1 cellular context compared by ENCODE assay signal in the genomic region with DNA sequence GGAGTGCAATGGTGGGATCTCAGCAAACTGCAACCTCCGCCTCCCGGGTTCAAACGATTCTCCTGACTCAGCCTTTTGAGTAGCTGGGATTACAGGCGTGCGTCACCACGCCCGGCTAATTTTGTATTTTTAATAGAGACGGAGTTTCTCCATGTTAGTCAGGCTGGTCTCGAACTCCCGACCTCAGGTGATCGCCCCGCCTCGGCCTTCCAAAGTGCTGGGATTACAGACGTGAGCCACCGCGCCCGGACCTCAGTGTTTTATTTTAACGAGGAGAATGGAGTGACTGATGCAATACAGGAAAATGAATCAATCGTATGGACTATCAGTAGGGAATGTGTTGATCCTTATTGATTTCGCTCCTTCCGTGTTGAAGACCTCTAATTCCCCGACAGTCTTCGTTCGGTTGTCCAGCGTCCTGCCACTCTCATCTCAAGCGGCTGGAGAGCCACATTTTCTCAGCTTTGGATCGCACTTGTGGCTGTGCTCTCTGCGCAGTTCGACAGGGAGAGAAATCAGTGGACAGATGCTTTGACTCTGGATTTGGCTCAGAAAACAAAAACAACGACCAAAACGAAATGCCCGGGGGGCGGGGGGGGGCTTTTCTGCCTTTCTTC.
TF ChIP-seq lines count a peak whose summit lies in the region.

No MANE protein-coding gene starts in this region.

TF ChIP-seq in H1, 55 proteins besides CTCF, POLR2A, EP300 and RAD21:
- TF ChIP-seq MAFK (IDR thresholded peaks at IDR 0.05; ENCODE audit: low read depth, low read length) (peak; percentile 43; the same call in 1 of the 2 replicates), SIRT6 (IDR thresholded peaks at IDR 0.05; ENCODE audit: low read length) (no peak), HDAC6 (IDR thresholded peaks at IDR 0.05; ENCODE audit: low read depth, low read length) (no peak), SIN3A (conservative IDR thresholded peaks at IDR 0.05 in 1 of 2, IDR thresholded peaks at IDR 0.05 in 1 of 2; ENCODE audit: low read depth in 1 of 2, low read length in 2 of 2) (peak in 1 of 2 experiments; percentile 74; a peak in 2 of 4 replicates), TEAD4 (IDR thresholded peaks at IDR 0.05; ENCODE audit: low read depth, low read length) (no peak), RBBP5 (IDR thresholded peaks at IDR 0.05; ENCODE audit: borderline replicate concordance, low read depth, low read length) (peak; percentile 63; the same call in 1 of the 2 replicates), HDAC2 (IDR thresholded peaks at IDR 0.05; ENCODE audit: borderline replicate concordance in 1 of 2, low read depth in 2 of 2, low read length in 2 of 2) (0 out of 4 replicates have a peak, but pooled peaks of 1 of the 2 experiments have one; percentile 63), TAF1 (IDR thresholded peaks at IDR 0.05; ENCODE audit: low read depth, low read length) (peak; percentile 31; the same call in 1 of the 2 replicates), KDM4A (IDR thresholded peaks at IDR 0.05; ENCODE audit: low read depth, low read length, severe bottlenecking) (peak; percentile 64), TBP (IDR thresholded peaks at IDR 0.05; ENCODE audit: low read depth, low read length) (peak; percentile 75), CEBPB (IDR thresholded peaks at IDR 0.05; ENCODE audit: low read depth, low read length) (peak; percentile 66; the same call in 1 of the 2 replicates), KDM1A (IDR thresholded peaks at IDR 0.05; ENCODE audit: borderline replicate concordance, low read length) (0 out of 2 replicates have a peak, but pooled peaks have one; percentile 52), PHF8 (conservative IDR thresholded peaks at IDR 0.05; ENCODE audit: low read depth, low read length) (peak; percentile 39; the same call in 1 of the 2 replicates), SP4 (IDR thresholded peaks at IDR 0.05; ENCODE audit: low read length) (peak; percentile 22; the same call in 1 of the 2 replicates)
- TF ChIP-seq, protein P1, sequence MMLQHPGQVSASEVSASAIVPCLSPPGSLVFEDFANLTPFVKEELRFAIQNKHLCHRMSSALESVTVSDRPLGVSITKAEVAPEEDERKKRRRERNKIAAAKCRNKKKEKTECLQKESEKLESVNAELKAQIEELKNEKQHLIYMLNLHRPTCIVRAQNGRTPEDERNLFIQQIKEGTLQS (IDR thresholded peaks at IDR 0.05; ENCODE audit: insufficient read depth, low read depth, low read length): 0 out of 2 replicates have a peak, but pooled peaks have one; percentile 7
